In genomic region chr21:17925900-17926299, GRCh38 we compare ENCODE assay signal across 8 cellular contexts.
A peak's percentile ranks its signal among the peaks of the same experiment; 100 is the strongest.
DNase-seq lines count a peak whose midpoint lies in the region; ATAC-seq, FAIRE-seq and TF ChIP-seq lines count a peak whose summit lies in the region.

No MANE protein-coding gene starts in this region.

- H3K9me3 Mint-ChIP-seq in immature natural killer cell, result peaks cover 0 to 2% (median 0%) of the 10 kb centered on the region in 6 donors

- ATAC-seq in GM21515 (IDR thresholded peaks at IDR 0.05; ENCODE audit: unreplicated experiment) (no peak), GM21825 (IDR thresholded peaks at IDR 0.05; ENCODE audit: unreplicated experiment) (no peak)

- H3K36me3 ChIP-seq in BJ (ENCODE audit: control insufficient read depth, insufficient read depth, low read length), result no peaks in the 10 kb centered on the region
- no peaks in the 10 kb centered on the region for H3K36me3 ChIP-seq in KMS-11 (ENCODE audit: insufficient read depth)
- H3K36me3 ChIP-seq in SU-DHL-6 (ENCODE audit: low read length), result no peaks in the 10 kb centered on the region
- no peaks in the 10 kb centered on the region for H3K36me3 ChIP-seq in keratinocyte (ENCODE audit: control insufficient read depth in 2 of 2, extremely low read depth in 1 of 2, insufficient read depth in 2 of 2, low read length in 2 of 2)
- H3K36me3 ChIP-seq in right atrium auricular region, result no peaks in the 10 kb centered on the region

- H3K4me3 Mint-ChIP-seq in immature natural killer cell, result no peak overlapping the region

- H3K79me2 ChIP-seq in KMS-11 (ENCODE audit: insufficient read depth, low read depth) (no peaks in the 10 kb centered on the region), SU-DHL-6 (ENCODE audit: insufficient read depth, low read length) (no peaks in the 10 kb centered on the region), keratinocyte (ENCODE audit: control insufficient read depth, insufficient read depth, low read length) (no peaks in the 10 kb centered on the region)

- H4K20me1 ChIP-seq in KMS-11 (ENCODE audit: insufficient read depth) (no peaks in the 10 kb centered on the region), SU-DHL-6 (ENCODE audit: low read depth, low read length) (no peaks in the 10 kb centered on the region), keratinocyte (ENCODE audit: control insufficient read depth, extremely low read depth, insufficient read depth, low read length) (no peaks in the 10 kb centered on the region)

- no peak for FAIRE-seq in keratinocyte (lab: Jason Lieb, UNC)

- H3K9me2 ChIP-seq in SU-DHL-6 (replicated peaks; ENCODE audit: insufficient read depth, low read length), result no peaks in the 10 kb centered on the region

- no peaks in the 10 kb centered on the region for H3F3A ChIP-seq in SU-DHL-6 (ENCODE audit: insufficient read depth)

- H3K4me1 Mint-ChIP-seq in immature natural killer cell, result peaks cover 0 to 2% of the 10 kb centered on the region in 2 donors

- dilution Hi-C loops in keratinocyte (cut with MboI; ENCODE audit: extremely low pct_ligation_motif_present, low sequenced_read_pairs), result no loop called here

- H3K9me3 ChIP-seq in SU-DHL-6 (ENCODE audit: insufficient read depth, low read length) (no peaks in the 10 kb centered on the region), keratinocyte (ENCODE audit: control insufficient read depth, low read depth, low read length) (peaks cover 2% of the 10 kb centered on the region), right atrium auricular region (peaks cover 0 to 2% of the 10 kb centered on the region in 2 donors)

- DNase-seq in BJ (ENCODE audit: low read depth), result no peak
- no peak for DNase-seq in keratinocyte (ENCODE audit: low read depth, low spot score)
- DNase-seq in immature natural killer cell, result no peak
- DNase-seq in right atrium auricular region (ENCODE audit: low spot score), result no peak

- H3K9ac ChIP-seq in KMS-11 (no peak overlapping the region), SU-DHL-6 (ENCODE audit: low read length) (no peak overlapping the region), keratinocyte (ENCODE audit: control insufficient read depth, extremely low read depth, insufficient read depth, low read length) (no peak overlapping the region)

- no peak overlapping the region for H3K27ac Mint-ChIP-seq in immature natural killer cell

- no peak overlapping the region for H2AFZ ChIP-seq in KMS-11 (ENCODE audit: low read depth)
- no peak overlapping the region for H2AFZ ChIP-seq in SU-DHL-6 (ENCODE audit: low read depth, low read length, severe bottlenecking)
- H2AFZ ChIP-seq in keratinocyte (ENCODE audit: control insufficient read depth, low read length), result no peak overlapping the region

- no peak overlapping the region for H3K4me3 ChIP-seq in BJ (ENCODE audit: low read depth, low read length)
- no peak overlapping the region for H3K4me3 ChIP-seq in KMS-11 (IDR thresholded peaks at IDR 0.05; ENCODE audit: insufficient read depth, low read depth, low read length)
- H3K4me3 ChIP-seq in SU-DHL-6 (ENCODE audit: insufficient read depth, low read length, poor library complexity, severe bottlenecking), result no peak overlapping the region
- H3K4me3 ChIP-seq in keratinocyte (ENCODE audit: control insufficient read depth in 2 of 3, extremely low read depth in 1 of 3, insufficient read depth in 2 of 3, low read depth in 1 of 3, low read length in 3 of 3), result no peak overlapping the region
- H3K4me3 ChIP-seq in right atrium auricular region, result no peak overlapping the region

- peaks cover 0 to 2% (median 0%) of the 10 kb centered on the region in 3 donors for H3K27me3 Mint-ChIP-seq in immature natural killer cell (ENCODE audit: low read depth in 3 of 3)

- no peaks in the 10 kb centered on the region for H3K9me1 ChIP-seq in keratinocyte (ENCODE audit: control insufficient read depth, extremely low read depth, insufficient read depth, low read length)

- H3K4me2 ChIP-seq in KMS-11, result no peak overlapping the region
- H3K4me2 ChIP-seq in SU-DHL-6 (ENCODE audit: low read depth, low read length, poor library complexity, severe bottlenecking), result no peak overlapping the region
- H3K4me2 ChIP-seq in keratinocyte (ENCODE audit: control insufficient read depth, extremely low read depth, insufficient read depth, low read depth, low read length), result no peak overlapping the region

- CTCF ChIA-PET in BJ (lab: Yijun Ruan, JAX), result interaction anchor here (0.7 to 3.7 kb wide), 15 partner anchors 8 to 261 kb away, joined by 3 to 45 read pairs (median 12); no protein-coding TSS in a partner anchor

- H3K4me1 ChIP-seq in KMS-11 (ENCODE audit: low read depth, poor library complexity, severe bottlenecking) (peaks cover 3% of the 10 kb centered on the region), keratinocyte (ENCODE audit: control insufficient read depth, extremely low read depth, insufficient read depth, low read length) (peaks cover 19% of the 10 kb centered on the region), right atrium auricular region (no peaks in the 10 kb centered on the region)

- TF ChIP-seq CTCF in BJ (IDR thresholded peaks at IDR 0.05; ENCODE audit: insufficient read depth, low read depth, low read length) (peak; percentile 59), KMS-11 (conservative IDR thresholded peaks at IDR 0.05; ENCODE audit: low read depth, low read length) (peak; percentile 67), SU-DHL-6 (IDR thresholded peaks at IDR 0.05; ENCODE audit: insufficient read depth, low read length, poor library complexity, severe bottlenecking) (peak; percentile 23), keratinocyte (optimal IDR thresholded peaks at IDR 0.05 in 1 of 3, IDR thresholded peaks at IDR 0.05 in 1 of 3, conservative IDR thresholded peaks at IDR 0.05 in 1 of 3; ENCODE audit: extremely low read depth in 1 of 3, insufficient read depth in 2 of 3, low read length in 3 of 3) (peak in 2 of 3 experiments; percentile 32 to 33), right atrium auricular region (IDR thresholded peaks at IDR 0.05) (peak in 1 of 2 donors; percentile 55)

- no peaks in the 10 kb centered on the region for H3K36me3 Mint-ChIP-seq in immature natural killer cell

- H3K27ac ChIP-seq in KMS-11 (no peak overlapping the region), SU-DHL-6 (ENCODE audit: low read depth, low read length) (no peak overlapping the region), keratinocyte (ENCODE audit: control insufficient read depth, insufficient read depth, low read length) (no peak overlapping the region), right atrium auricular region (no peak overlapping the region)

- H3K27me3 ChIP-seq in BJ (ENCODE audit: control insufficient read depth, insufficient read depth, low read length), result no peaks in the 10 kb centered on the region
- no peaks in the 10 kb centered on the region for H3K27me3 ChIP-seq in KMS-11 (ENCODE audit: insufficient read depth, low read depth)
- H3K27me3 ChIP-seq in SU-DHL-6 (ENCODE audit: low read length), result no peaks in the 10 kb centered on the region
- no peaks in the 10 kb centered on the region for H3K27me3 ChIP-seq in keratinocyte (ENCODE audit: control insufficient read depth, extremely low read depth, insufficient read depth, low read length)
- H3K27me3 ChIP-seq in right atrium auricular region, result no peaks in the 10 kb centered on the region

- POLR2A ChIA-PET in BJ (lab: Charles Lee), result no interaction called here
